8 cellular contexts compared by ENCODE assay signal in genomic region chr2:157055660-157056199, GRCh38.
A peak's percentile ranks its signal among the peaks of the same experiment; 100 is the strongest.
DNase-seq lines count a peak whose midpoint lies in the region; ATAC-seq and TF ChIP-seq lines count a peak whose summit lies in the region.

No MANE protein-coding gene starts in this region.

- DNase-seq in RWPE1 (ENCODE audit: low spot score) (peak; percentile 9), foreskin melanocyte (peak; percentile 54), CD1c-positive myeloid dendritic cell (ENCODE audit: extremely low spot score) (no peak)
- DNase-seq in activated naive CD4-positive, alpha-beta T cell (lab: John Stamatoyannopoulos, UW): no peak

- H3K27ac ChIP-seq in 22Rv1: no peak overlapping the region
- no peak overlapping the region for H3K27ac ChIP-seq in RWPE1

- POLR2A ChIA-PET in RWPE1 (lab: Yijun Ruan, JAX; ENCODE audit: low non-redundant PET): no interaction called here

- ATAC-seq in GM18907 (IDR thresholded peaks at IDR 0.05; ENCODE audit: unreplicated experiment) (peak; percentile 39), HG02678 (IDR thresholded peaks at IDR 0.05; ENCODE audit: unreplicated experiment) (no peak), GM21390 (IDR thresholded peaks at IDR 0.05; ENCODE audit: unreplicated experiment) (no peak)

- CTCF ChIA-PET in RWPE1 (lab: Yijun Ruan, JAX): interaction anchor here (0.7 to 1.1 kb wide), 3 partner anchors 151 to 1679 kb away, joined by 3 to 4 read pairs (median 3); no protein-coding TSS in a partner anchor

- TF ChIP-seq CTCF in 22Rv1 (IDR thresholded peaks at IDR 0.05) (peak; percentile 68), RWPE1 (conservative IDR thresholded peaks at IDR 0.05; ENCODE audit: low read depth) (peak; percentile 79)

Comparison
In these comparisons a context has a peak if more than half of its experiments do, and no peak if none do; other contexts are left out.
1. DNase-seq: peak in RWPE1 (single experiment) and foreskin melanocyte (single experiment); none in CD1c-positive myeloid dendritic cell (single experiment) and activated naive CD4-positive, alpha-beta T cell (0 of 4).